Comparison of ENCODE assay signal across 18 cellular contexts in the genomic region with DNA sequence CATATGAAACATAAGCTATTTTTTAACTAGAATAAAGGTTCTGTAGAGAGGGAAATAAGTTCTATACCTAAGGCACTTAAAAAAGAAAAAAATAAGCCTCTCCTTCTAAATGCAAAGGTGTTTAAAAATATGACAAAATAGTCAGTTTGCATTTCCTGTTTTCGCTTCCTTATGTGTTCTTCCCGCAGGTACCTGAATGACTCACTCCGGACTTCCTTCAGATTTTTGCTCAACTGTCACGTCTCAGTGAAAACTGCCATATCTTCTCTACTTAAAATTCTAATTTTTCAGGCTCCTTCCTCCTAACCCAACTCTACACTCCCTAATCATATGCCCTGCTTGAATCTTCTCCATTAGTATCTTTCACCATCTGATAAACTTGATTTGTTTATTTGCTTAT.
A peak's percentile ranks its signal among the peaks of the same experiment; 100 is the strongest.
DNase-seq lines count a peak whose midpoint lies in the region; ATAC-seq, FAIRE-seq and TF ChIP-seq lines count a peak whose summit lies in the region.
"Had no signal": no experiment of that assay in that cellular context is flagged by ENCODE, and none has a peak within 500 bp of the region (broad histone marks: within the 10 kb centered on the region; RNA-seq: fewer than 3 reads in every experiment).

No MANE protein-coding gene starts in this region.

- no peak overlapping the region for H3K27ac Mint-ChIP-seq in effector memory CD8-positive, alpha-beta T cell
- H3K27ac Mint-ChIP-seq: activated naive CD4-positive, alpha-beta T cell treated with anti-CD3 and anti-CD28 coated beads, Interleukin-2, amount 50 U/mL, for 72 hours; dendritic cell treated with granulocyte-macrophage colony-stimulating factor and Interleukin-4, amounts not matched to agents 40 ng/mL and 50 ng/mL, for 4 days; HFFc6; stimulated activated memory B cell treated with anti-CD40 and anti-IgM and Interleukin-4, amounts not matched to agents 10 μg/mL and 1 μg/mL and 100 μg/mL, for 72 hours had no signal

- H3K36me3 Mint-ChIP-seq in effector memory CD8-positive, alpha-beta T cell (ENCODE audit: insufficient read depth): no peaks in the 10 kb centered on the region
- H3K36me3 Mint-ChIP-seq: activated naive CD4-positive, alpha-beta T cell treated with anti-CD3 and anti-CD28 coated beads, Interleukin-2, amount 50 U/mL, for 72 hours; stimulated activated memory B cell treated with anti-CD40 and anti-IgM and Interleukin-4, amounts not matched to agents 10 μg/mL and 1 μg/mL and 100 μg/mL, for 72 hours had no signal

- no peak overlapping the region for H3K4me3 Mint-ChIP-seq in effector memory CD8-positive, alpha-beta T cell
- H3K4me3 Mint-ChIP-seq: dendritic cell treated with granulocyte-macrophage colony-stimulating factor and Interleukin-4, amounts not matched to agents 40 ng/mL and 50 ng/mL, for 4 days; HFFc6; stimulated activated memory B cell treated with anti-CD40 and anti-IgM and Interleukin-4, amounts not matched to agents 10 μg/mL and 1 μg/mL and 100 μg/mL, for 72 hours had no signal

- no peaks in the 10 kb centered on the region for H3K9me3 ChIP-seq in MM.1S (replicated peaks; ENCODE audit: insufficient read depth, low read length)

- H3K4me1 Mint-ChIP-seq in effector memory CD8-positive, alpha-beta T cell (ENCODE audit: low read depth in 2 of 2): no peaks in the 10 kb centered on the region

- peaks cover 0 to 10% of the 10 kb centered on the region in 2 donors for H3K9me3 Mint-ChIP-seq in effector memory CD8-positive, alpha-beta T cell
- H3K9me3 Mint-ChIP-seq: dendritic cell treated with granulocyte-macrophage colony-stimulating factor and Interleukin-4, amounts not matched to agents 40 ng/mL and 50 ng/mL, for 4 days; stimulated activated memory B cell treated with anti-CD40 and anti-IgM and Interleukin-4, amounts not matched to agents 10 μg/mL and 1 μg/mL and 100 μg/mL, for 72 hours had no signal

- peak overlapping the region; percentile 4; the same call in 1 of the 2 replicates for H3K4me3 ChIP-seq in MM.1S (ENCODE audit: low read length)

- H3K79me2 ChIP-seq in MM.1S (ENCODE audit: low read length): no peaks in the 10 kb centered on the region

- no peaks in the 10 kb centered on the region for H3K36me3 ChIP-seq in MM.1S (replicated peaks; ENCODE audit: insufficient read depth, low read length)

- no peaks in the 10 kb centered on the region for H4K20me1 ChIP-seq in MM.1S (ENCODE audit: insufficient read depth, low read length)

- H2AFZ ChIP-seq in MM.1S (ENCODE audit: low read length): peak overlapping the region; percentile 5; the same call in 1 of the 2 replicates

- peak; percentile 1 for DNase-seq in GM18507 (ENCODE audit: extremely low spot score, insufficient read length, low read depth)
- DNase-seq in MM.1S: peak; percentile 64
- no peak for DNase-seq in NCI-H146 (lab: John Stamatoyannopoulos, UW)
- no peak for DNase-seq in activated CD4-positive, alpha-beta T cell treated with anti-CD3 and anti-CD28 coated beads for 48 hours
- DNase-seq in effector memory CD8-positive, alpha-beta T cell: no peak
- no peak for DNase-seq in NCI-H446 (lab: John Stamatoyannopoulos, UW)
- DNase-seq: activated CD4-positive, alpha-beta T cell treated with anti-CD3 and anti-CD28 coated beads, Interleukin-2, amount 50 U/mL, for 48 hours; AML-193; HFFc6; NCI-H526; occipital lobe had no signal

- peak; percentile 47 for FAIRE-seq in GM18507 (lab: Jason Lieb, UNC)
- FAIRE-seq: G401.6 had no signal

- TF ChIP-seq CTCF in MM.1S (IDR thresholded peaks at IDR 0.05; ENCODE audit: low read length): no peak

- ATAC-seq in GM21367 (IDR thresholded peaks at IDR 0.05; ENCODE audit: unreplicated experiment): peak; percentile 97
- ATAC-seq in HG02981 (IDR thresholded peaks at IDR 0.05; ENCODE audit: unreplicated experiment): peak; percentile 82
- ATAC-seq in effector memory CD8-positive, alpha-beta T cell (replicated peaks): no peak
- ATAC-seq: activated naive CD4-positive, alpha-beta T cell treated with anti-CD3 and anti-CD28 coated beads, Interleukin-2, amount 50 U/mL, for 72 hours; left lobe of liver; stimulated activated memory B cell treated with anti-CD40 and anti-IgM and Interleukin-4, amounts not matched to agents 10 μg/mL and 1 μg/mL and 100 μg/mL, for 72 hours had no signal

- no peaks in the 10 kb centered on the region for H3K9me2 ChIP-seq in MM.1S (replicated peaks; ENCODE audit: insufficient read depth, low read length)

- peak overlapping the region; percentile 49; the same call in 1 of the 2 replicates for H3K27ac ChIP-seq in MM.1S (ENCODE audit: low read length)

- H3F3A ChIP-seq in MM.1S (ENCODE audit: insufficient read depth, low read length): peaks cover 3% of the 10 kb centered on the region

- peak overlapping the region; percentile 57 for H3K4me2 ChIP-seq in MM.1S (ENCODE audit: low read depth, low read length)

- peaks cover 10% of the 10 kb centered on the region for H3K4me1 ChIP-seq in MM.1S (ENCODE audit: low read length)

- H3K27me3 ChIP-seq in MM.1S (replicated peaks; ENCODE audit: insufficient read depth, low read length): no peaks in the 10 kb centered on the region

- H3K27me3 Mint-ChIP-seq in effector memory CD8-positive, alpha-beta T cell: no peaks in the 10 kb centered on the region
- H3K27me3 Mint-ChIP-seq: dendritic cell treated with granulocyte-macrophage colony-stimulating factor and Interleukin-4, amounts not matched to agents 40 ng/mL and 50 ng/mL, for 4 days; stimulated activated memory B cell treated with anti-CD40 and anti-IgM and Interleukin-4, amounts not matched to agents 10 μg/mL and 1 μg/mL and 100 μg/mL, for 72 hours had no signal

- no peak overlapping the region for H3K9ac ChIP-seq in MM.1S (ENCODE audit: low read length)

Comparison
In these comparisons a context has a peak if more than half of its experiments do, and no peak if none do; other contexts are left out.
1. DNase-seq: peak in GM18507 (single experiment) and MM.1S (single experiment); none in NCI-H146 (single experiment), activated CD4-positive, alpha-beta T cell treated with anti-CD3 and anti-CD28 coated beads for 48 hours (single experiment), effector memory CD8-positive, alpha-beta T cell (0 of 3) and NCI-H446 (0 of 2).